ENCODE assay signal across 8 cellular contexts in genomic region chr20:45363611-45364492, GRCh38. TPM values are rescaled to one million over a fixed set of nuclear protein-coding genes. Genes with fewer than 3 reads are reported as not detected.
DNase-seq lines count a peak whose midpoint lies in the region; ATAC-seq and TF ChIP-seq lines count a peak whose summit lies in the region.

No MANE protein-coding gene starts in this region.

- no peak for ATAC-seq in natural killer cell
- ATAC-seq in omental fat pad (ENCODE audit: low FRiP score): no peak

- H3K4me3 ChIP-seq in BLaER1 treated with 17β-estradiol and CSF1 and Interleukin-3, amounts not matched to agents 10 nM and 100 nM: peak overlapping the region; percentile 67 to 84 (median 74)
- H3K4me3 ChIP-seq in Karpas-422 (ENCODE audit: low read length): peak overlapping the region; percentile 91
- peak overlapping the region; percentile 88 for H3K4me3 ChIP-seq in choroid plexus epithelial cell (ENCODE audit: low read depth, low read length)

- H3K9ac ChIP-seq in BLaER1 treated with 17β-estradiol and CSF1 and Interleukin-3, amounts not matched to agents 10 nM and 100 nM: peak overlapping the region; percentile 85 to 95 (median 90)
- H3K9ac ChIP-seq in Karpas-422 (ENCODE audit: low read length): peak overlapping the region; percentile 93

- H2AFZ ChIP-seq in Karpas-422 (ENCODE audit: low read length): peak overlapping the region; percentile 99; the same call in 1 of the 2 replicates

- peaks cover 20 to 29% (median 27%) of the 10 kb centered on the region in 11 experiments for H3K36me3 ChIP-seq in BLaER1 treated with 17β-estradiol and CSF1 and Interleukin-3, amounts not matched to agents 10 nM and 100 nM
- H3K36me3 ChIP-seq in Karpas-422 (ENCODE audit: insufficient read depth, low read length): no peaks in the 10 kb centered on the region; the same call in 1 of the 2 replicates

- peak overlapping the region; percentile 84 to 99 (median 94) for H3K4me2 ChIP-seq in BLaER1 treated with 17β-estradiol and CSF1 and Interleukin-3, amounts not matched to agents 10 nM and 100 nM
- peak overlapping the region; percentile 87 for H3K4me2 ChIP-seq in Karpas-422 (ENCODE audit: low read depth, low read length, poor library complexity, severe bottlenecking)

- peak overlapping the region; percentile 99 for H3K4me3 Mint-ChIP-seq in natural killer cell

- DNase-seq in Karpas-422 (peak; percentile 54), choroid plexus epithelial cell (ENCODE audit: low read depth) (no peak), natural killer cell (no peak), NCI-H2227 treated with DMSO at 0.1 percent for 48 hours (lab: John Stamatoyannopoulos, UW) (no peak), GF-D8 (lab: John Stamatoyannopoulos, UW) (no peak), omental fat pad (ENCODE audit: low spot score) (no peak), D341Med (ENCODE audit: low spot score) (no peak)

- no peaks in the 10 kb centered on the region for H3K79me2 ChIP-seq in Karpas-422 (ENCODE audit: low read length)

- peaks cover 47 to 56% of the 10 kb centered on the region in 2 donors for H3K4me1 Mint-ChIP-seq in natural killer cell

- intact Hi-C loops in natural killer cell (cut with micrococcal nuclease): loop anchor here (1.0 kb wide), 4 partner anchors 9 to 86 kb away; partner anchors contain the start of gene PIGT

- no peaks in the 10 kb centered on the region for H3K9me3 ChIP-seq in BLaER1 treated with 17β-estradiol and CSF1 and Interleukin-3, amounts not matched to agents 10 nM and 100 nM (replicated peaks in 1 of 11)
- H3K9me3 ChIP-seq in Karpas-422 (ENCODE audit: low read length): no peaks in the 10 kb centered on the region

- no peaks in the 10 kb centered on the region for H3K27me3 ChIP-seq in BLaER1 treated with 17β-estradiol and CSF1 and Interleukin-3, amounts not matched to agents 10 nM and 100 nM
- no peaks in the 10 kb centered on the region for H3K27me3 ChIP-seq in Karpas-422 (ENCODE audit: low read length)

- H3K27me3 Mint-ChIP-seq in natural killer cell (ENCODE audit: low read depth in 2 of 2): no peaks in the 10 kb centered on the region

- TF ChIP-seq CTCF in choroid plexus epithelial cell (conservative IDR thresholded peaks at IDR 0.05; ENCODE audit: low read depth, low read length) (no peak), natural killer cell (IDR thresholded peaks at IDR 0.05) (no peak), omental fat pad (IDR thresholded peaks at IDR 0.05) (no peak)

- peaks cover 73 to 93% (median 89%) of the 10 kb centered on the region in 10 experiments for H3K4me1 ChIP-seq in BLaER1 treated with 17β-estradiol and CSF1 and Interleukin-3, amounts not matched to agents 10 nM and 100 nM
- peaks cover 36% of the 10 kb centered on the region for H3K4me1 ChIP-seq in Karpas-422 (ENCODE audit: low read length)

- peaks cover 9% of the 10 kb centered on the region for H3K36me3 Mint-ChIP-seq in natural killer cell

- no peaks in the 10 kb centered on the region for H3K9me3 Mint-ChIP-seq in natural killer cell

- peak overlapping the region in 10 of 11 experiments; percentile 85 to 99 (median 92); a peak in 20 of 22 replicates for H3K27ac ChIP-seq in BLaER1 treated with 17β-estradiol and CSF1 and Interleukin-3, amounts not matched to agents 10 nM and 100 nM
- H3K27ac ChIP-seq in Karpas-422 (ENCODE audit: low read length): no peak overlapping the region

- H4K20me1 ChIP-seq in BLaER1 treated with 17β-estradiol and CSF1 and Interleukin-3, amounts not matched to agents 10 nM and 100 nM: peaks cover 4 to 54% (median 14%) of the 10 kb centered on the region in 11 experiments; a peak in 16 of 22 replicates
- peaks cover 32% of the 10 kb centered on the region for H4K20me1 ChIP-seq in Karpas-422 (ENCODE audit: insufficient read depth, low read depth, low read length)

- H3K9me2 ChIP-seq in Karpas-422 (replicated peaks; ENCODE audit: insufficient read depth, low read length): no peaks in the 10 kb centered on the region

- peak overlapping the region; percentile 97 to 99 for H3K27ac Mint-ChIP-seq in natural killer cell

RNA-seq across cellular contexts. Expression of gene SYS1, which starts 0.9 kb away (rescaled TPM):
- total RNA-seq in Karpas-422 (2014; rRNA removed; shearing (Covaris generic); ENCODE audit: low replicate concordance): 18.6 and 34.5 TPM in 2 replicates
- total RNA-seq in natural killer cell (10 to 100 TPM; 73.8 to 77.4 (median 74.0) TPM), omental fat pad (10 to 100 TPM; 26.6 to 55.0 (median 51.3) TPM)

RNA-seq across cellular contexts. Expression of gene TP53TG5, which starts 14.3 kb away (rescaled TPM):
- not detected in 2 replicates for total RNA-seq in Karpas-422 (2014; rRNA removed; shearing (Covaris generic); ENCODE audit: low replicate concordance)
- under 1 TPM in 1 of 3 donors, not detected in 2; 0.14 TPM for total RNA-seq in natural killer cell
- total RNA-seq in omental fat pad: under 1 TPM in 1 of 4 donors, not detected in 3; 0.47 TPM

RNA-seq across cellular contexts. Expression of gene SDC4, which starts 15.6 kb away (rescaled TPM):
- total RNA-seq in Karpas-422 (2014; rRNA removed; shearing (Covaris generic); ENCODE audit: low replicate concordance): not detected in 2 replicates
- total RNA-seq in natural killer cell (1 to 10 TPM in 2 of 3 donors, under 1 TPM in 1; 0.45 to 1.8 (median 1.5) TPM), omental fat pad (100 to 1,000 TPM in 2 of 4 donors, 10 to 100 TPM in 2; 31.4 to 279 (median 103) TPM)

RNA-seq across cellular contexts. Expression of gene DBNDD2, which starts 44.2 kb away (rescaled TPM):
- 0.22 TPM in 1 of 2 replicates, not detected in the other for total RNA-seq in Karpas-422 (2014; rRNA removed; shearing (Covaris generic); ENCODE audit: low replicate concordance)
- total RNA-seq in natural killer cell (10 to 100 TPM; 13.0 to 14.7 (median 13.3) TPM), omental fat pad (10 to 100 TPM; 20.7 to 45.7 (median 27.9) TPM)

RNA-seq across cellular contexts. Expression of gene PIGT, which starts 52.1 kb away (rescaled TPM):
- total RNA-seq in Karpas-422 (2014; rRNA removed; shearing (Covaris generic); ENCODE audit: low replicate concordance): 53.4 and 80.1 TPM in 2 replicates
- 100 to 1,000 TPM; 173 to 190 (median 187) TPM for total RNA-seq in natural killer cell
- 10 to 100 TPM; 76.4 to 87.3 (median 83.5) TPM for total RNA-seq in omental fat pad

Comparison
In these comparisons a context has a peak if more than half of its experiments do, and no peak if none do; other contexts are left out.
1. RNA of gene SDC4, which starts 15.6 kb away (total RNA-seq): 31.4 to 279 TPM in omental fat pad; 0.45 to 1.8 TPM in natural killer cell and not detected in Karpas-422; every median in the first group is over 10 times any median in the second.
2. Peak in every context shown above with its lines, with median percentiles within 50 percentile points of each other: H3K4me3 ChIP-seq.